In the genomic region with DNA sequence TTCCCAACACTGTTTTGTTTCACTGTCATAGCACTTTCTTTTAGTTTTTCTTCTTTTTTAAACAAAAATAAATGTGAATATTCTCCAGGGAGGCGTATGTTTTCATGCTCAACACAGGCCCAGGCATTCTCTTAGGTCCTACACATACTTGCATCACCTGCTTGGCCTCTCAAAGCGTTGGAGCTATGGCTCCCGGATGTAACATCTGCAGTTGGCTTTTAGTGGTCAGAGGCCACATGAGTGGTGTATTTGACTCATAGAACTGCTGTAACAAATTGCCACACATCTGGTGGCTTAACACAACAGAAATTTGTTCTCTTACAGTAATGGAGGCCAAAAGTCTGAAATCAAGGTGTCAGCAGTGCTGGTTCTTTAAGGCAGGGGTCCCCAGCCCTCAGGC, we compare ENCODE assay signal across 1 cellular context.
TF ChIP-seq lines count a peak whose summit lies in the region.

No MANE protein-coding gene starts in this region.

TF ChIP-seq in K562, 482 proteins besides CTCF, POLR2A, EP300 and RAD21:
- TF ChIP-seq ZNF197 (CRISPR knock-in tag; IDR thresholded peaks at IDR 0.05; ENCODE audit: low read depth) (no peak), ZSCAN29 (IDR thresholded peaks at IDR 0.05) (no peak), MBD2 (IDR thresholded peaks at IDR 0.05; ENCODE audit: borderline replicate concordance, low read depth) (no peak), CEBPG (CRISPR knock-in tag; IDR thresholded peaks at IDR 0.05) (peak; percentile 57; the same call in 1 of the 2 replicates), CEBPG (tag; conservative IDR thresholded peaks at IDR 0.05 in 1 of 2, IDR thresholded peaks at IDR 0.05 in 1 of 2) (peak in 1 of 2 experiments; percentile 68; a peak in 1 of 4 replicates), ZNF324 (CRISPR knock-in tag; IDR thresholded peaks at IDR 0.05) (no peak), ZNF696 (CRISPR knock-in tag; conservative IDR thresholded peaks at IDR 0.05) (no peak)
- TF ChIP-seq, protein P1, sequence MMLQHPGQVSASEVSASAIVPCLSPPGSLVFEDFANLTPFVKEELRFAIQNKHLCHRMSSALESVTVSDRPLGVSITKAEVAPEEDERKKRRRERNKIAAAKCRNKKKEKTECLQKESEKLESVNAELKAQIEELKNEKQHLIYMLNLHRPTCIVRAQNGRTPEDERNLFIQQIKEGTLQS (IDR thresholded peaks at IDR 0.05), result 0 out of 2 replicates have a peak, but pooled peaks have one; percentile 10
- TF ChIP-seq, protein P1 (CRISPR knock-in tag; conservative IDR thresholded peaks at IDR 0.05), result no peak
- TF ChIP-seq, protein P2, sequence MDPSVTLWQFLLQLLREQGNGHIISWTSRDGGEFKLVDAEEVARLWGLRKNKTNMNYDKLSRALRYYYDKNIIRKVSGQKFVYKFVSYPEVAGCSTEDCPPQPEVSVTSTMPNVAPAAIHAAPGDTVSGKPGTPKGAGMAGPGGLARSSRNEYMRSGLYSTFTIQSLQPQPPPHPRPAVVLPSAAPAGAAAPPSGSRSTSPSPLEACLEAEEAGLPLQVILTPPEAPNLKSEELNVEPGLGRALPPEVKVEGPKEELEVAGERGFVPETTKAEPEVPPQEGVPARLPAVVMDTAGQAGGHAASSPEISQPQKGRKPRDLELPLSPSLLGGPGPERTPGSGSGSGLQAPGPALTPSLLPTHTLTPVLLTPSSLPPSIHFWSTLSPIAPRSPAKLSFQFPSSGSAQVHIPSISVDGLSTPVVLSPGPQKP (CRISPR knock-in tag; IDR thresholded peaks at IDR 0.05), result no peak
- TF ChIP-seq, protein P3, sequence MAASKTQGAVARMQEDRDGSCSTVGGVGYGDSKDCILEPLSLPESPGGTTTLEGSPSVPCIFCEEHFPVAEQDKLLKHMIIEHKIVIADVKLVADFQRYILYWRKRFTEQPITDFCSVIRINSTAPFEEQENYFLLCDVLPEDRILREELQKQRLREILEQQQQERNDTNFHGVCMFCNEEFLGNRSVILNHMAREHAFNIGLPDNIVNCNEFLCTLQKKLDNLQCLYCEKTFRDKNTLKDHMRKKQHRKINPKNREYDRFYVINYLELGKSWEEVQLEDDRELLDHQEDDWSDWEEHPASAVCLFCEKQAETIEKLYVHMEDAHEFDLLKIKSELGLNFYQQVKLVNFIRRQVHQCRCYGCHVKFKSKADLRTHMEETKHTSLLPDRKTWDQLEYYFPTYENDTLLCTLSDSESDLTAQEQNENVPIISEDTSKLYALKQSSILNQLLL (CRISPR knock-in tag; IDR thresholded peaks at IDR 0.05; ENCODE audit: borderline replicate concordance), result no peak
- TF ChIP-seq, protein P4, sequence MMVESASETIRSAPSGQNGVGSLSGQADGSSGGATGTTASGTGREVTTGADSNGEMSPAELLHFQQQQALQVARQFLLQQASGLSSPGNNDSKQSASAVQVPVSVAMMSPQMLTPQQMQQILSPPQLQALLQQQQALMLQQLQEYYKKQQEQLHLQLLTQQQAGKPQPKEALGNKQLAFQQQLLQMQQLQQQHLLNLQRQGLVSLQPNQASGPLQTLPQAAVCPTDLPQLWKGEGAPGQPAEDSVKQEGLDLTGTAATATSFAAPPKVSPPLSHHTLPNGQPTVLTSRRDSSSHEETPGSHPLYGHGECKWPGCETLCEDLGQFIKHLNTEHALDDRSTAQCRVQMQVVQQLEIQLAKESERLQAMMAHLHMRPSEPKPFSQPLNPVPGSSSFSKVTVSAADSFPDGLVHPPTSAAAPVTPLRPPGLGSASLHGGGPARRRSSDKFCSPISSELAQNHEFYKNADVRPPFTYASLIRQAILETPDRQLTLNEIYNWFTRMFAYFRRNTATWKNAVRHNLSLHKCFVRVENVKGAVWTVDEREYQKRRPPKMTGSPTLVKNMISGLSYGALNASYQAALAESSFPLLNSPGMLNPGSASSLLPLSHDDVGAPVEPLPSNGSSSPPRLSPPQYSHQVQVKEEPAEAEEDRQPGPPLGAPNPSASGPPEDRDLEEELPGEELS (CRISPR knock-in tag; IDR thresholded peaks at IDR 0.05; ENCODE audit: borderline replicate concordance), result no peak
